In the genomic region with DNA sequence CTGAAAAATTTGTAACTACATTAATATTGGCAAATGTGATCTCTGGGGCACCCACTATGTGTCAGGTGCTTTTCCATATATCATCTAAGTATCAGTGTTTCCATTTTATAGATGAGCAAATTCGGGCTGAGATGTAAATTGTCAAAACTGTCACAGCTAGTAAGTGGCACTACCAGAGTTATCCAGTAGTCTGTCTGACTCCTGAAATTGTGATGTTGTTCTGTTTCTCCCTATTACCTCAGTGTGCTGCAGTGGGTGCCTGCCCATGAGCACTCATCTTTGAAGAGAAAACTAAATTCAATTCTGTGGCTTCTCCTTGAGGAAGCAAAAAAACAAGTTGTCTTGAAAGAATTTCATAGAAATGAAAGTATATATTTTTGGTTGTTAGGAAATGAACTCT, we compare ENCODE assay signal across 1 cellular context.
TF ChIP-seq lines count a peak whose summit lies in the region.

No MANE protein-coding gene starts in this region.

TF ChIP-seq in HCT116, 20 proteins besides CTCF, POLR2A, EP300 and RAD21 (continued from another document):
- no peak for TF ChIP-seq YY1 (IDR thresholded peaks at IDR 0.05; ENCODE audit: extremely low read depth, insufficient replicate concordance, low read depth, low read length)
- TF ChIP-seq MAX (IDR thresholded peaks at IDR 0.05), result no peak
- no peak for TF ChIP-seq EZH2 (IDR thresholded peaks at IDR 0.05)
- no peak for TF ChIP-seq SP1 (IDR thresholded peaks at IDR 0.05; ENCODE audit: low read depth)
- no peak for TF ChIP-seq EGR1 (IDR thresholded peaks at IDR 0.05; ENCODE audit: low read depth)
- TF ChIP-seq, protein P1, sequence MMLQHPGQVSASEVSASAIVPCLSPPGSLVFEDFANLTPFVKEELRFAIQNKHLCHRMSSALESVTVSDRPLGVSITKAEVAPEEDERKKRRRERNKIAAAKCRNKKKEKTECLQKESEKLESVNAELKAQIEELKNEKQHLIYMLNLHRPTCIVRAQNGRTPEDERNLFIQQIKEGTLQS (IDR thresholded peaks at IDR 0.05), result no peak
- TF ChIP-seq ZFX (IDR thresholded peaks at IDR 0.05), result no peak
- TF ChIP-seq POLR2AphosphoS5 (IDR thresholded peaks at IDR 0.05; ENCODE audit: low read depth, low read length), result no peak
